14 cellular contexts compared by ENCODE assay signal in the genomic region with DNA sequence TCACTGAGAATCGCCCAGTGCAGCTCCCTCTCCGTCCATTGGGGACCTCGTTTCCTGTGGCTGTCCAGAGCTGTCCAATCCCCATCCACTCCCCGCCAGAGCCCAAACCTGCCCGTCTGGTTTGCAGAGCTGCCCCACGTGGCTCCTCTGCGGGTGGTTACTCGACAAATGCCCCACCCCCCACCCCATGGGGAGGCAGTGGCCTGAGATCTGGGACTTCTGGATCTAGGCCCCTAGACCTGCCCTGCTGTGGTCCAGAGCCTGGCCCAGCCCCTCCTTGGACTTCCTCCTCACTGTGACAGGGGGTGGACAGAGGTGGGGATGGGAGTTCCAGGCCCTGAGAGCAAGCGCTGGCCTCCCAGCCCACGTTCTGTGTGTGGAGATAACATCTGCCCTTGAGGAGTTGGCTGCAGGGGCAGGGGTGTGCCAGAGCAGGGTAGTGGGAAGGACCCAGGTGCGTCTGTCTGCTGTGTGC. TPM values are rescaled to one million over a fixed set of nuclear protein-coding genes. Genes with fewer than 3 reads are reported as not detected.
A peak's percentile ranks its signal among the peaks of the same experiment; 100 is the strongest.
DNase-seq lines count a peak whose midpoint lies in the region; ATAC-seq, FAIRE-seq and TF ChIP-seq lines count a peak whose summit lies in the region.
"Had no signal": no experiment of that assay in that cellular context is flagged by ENCODE, and none has a peak within 500 bp of the region (broad histone marks: within the 10 kb centered on the region; RNA-seq: fewer than 3 reads in every experiment).

No MANE protein-coding gene starts in this region.

- H3K4me1 Mint-ChIP-seq in MCF 10A (ENCODE audit: insufficient read depth, unreplicated experiment): peaks cover 34% of the 10 kb centered on the region

- in situ Hi-C loops in T47D (cut with HindIII; ENCODE audit: low pct_unique_long_range_greater_than_20kb, low sequenced_read_pairs): no loop called here
- in situ Hi-C loops in HepG2 (cut with HindIII; ENCODE audit: extremely low pct_ligation_motif_present, low pct_unique_long_range_greater_than_20kb): no loop called here

- H3K27ac Mint-ChIP-seq in MCF 10A (ENCODE audit: low read depth, unreplicated experiment): no peak overlapping the region
- H3K27ac Mint-ChIP-seq: dendritic cell treated with granulocyte-macrophage colony-stimulating factor and Interleukin-4, amounts not matched to agents 40 ng/mL and 50 ng/mL, for 4 days had no signal

- TF ChIP-seq CTCF in MCF 10A (IDR thresholded peaks at IDR 0.05; ENCODE audit: unreplicated experiment): no peak
- TF ChIP-seq CTCF in breast epithelium (IDR thresholded peaks at IDR 0.05): peak in 1 of 3 donors; percentile 42
- no peak for TF ChIP-seq CTCF in HepG2 (CRISPR knock-in tag; IDR thresholded peaks at IDR 0.05)
- TF ChIP-seq CTCF in upper lobe of left lung (IDR thresholded peaks at IDR 0.05): peak in 4 of 6 experiments; percentile 10 to 47 (median 16)
- no peak for TF ChIP-seq CTCF in testis (IDR thresholded peaks at IDR 0.05)

- H3K9me3 Mint-ChIP-seq in MCF 10A (ENCODE audit: unreplicated experiment): no peaks in the 10 kb centered on the region
- H3K9me3 Mint-ChIP-seq: dendritic cell treated with granulocyte-macrophage colony-stimulating factor and Interleukin-4, amounts not matched to agents 40 ng/mL and 50 ng/mL, for 4 days had no signal

- WGBS in HepG2 (ENCODE audit: low lambda C conversion rate): 83% methylated on average over 3 of the region's 11 CpGs
- WGBS in upper lobe of left lung, 2 donors: 43 to 50% methylated on average over 3 to 11 of the region's 11 CpGs
- WGBS in testis, 2 donors: 78 to 80% methylated on average over 10 to 11 of the region's 11 CpGs

- peaks cover 18% of the 10 kb centered on the region; the same call in 1 of the 2 replicates for H4K20me1 ChIP-seq in HepG2 (ENCODE audit: insufficient read depth, low read length)

- H3K4me1 ChIP-seq in breast epithelium (peaks cover 32 to 53% of the 10 kb centered on the region in 2 donors), HepG2 (ENCODE audit: insufficient read depth, low read length) (peaks cover 52% of the 10 kb centered on the region), upper lobe of left lung (peaks cover 59 to 72% (median 59%) of the 10 kb centered on the region in 4 donors), testis (peaks cover 16% of the 10 kb centered on the region)

- TF ChIP-seq EP300 in HepG2 (IDR thresholded peaks at IDR 0.05; ENCODE audit: low read depth in 2 of 2, low read length in 2 of 2) (no peak), HepG2 (CRISPR knock-in tag; IDR thresholded peaks at IDR 0.05; ENCODE audit: borderline replicate concordance) (no peak), upper lobe of left lung (IDR thresholded peaks at IDR 0.05) (no peak)

- no peaks in the 10 kb centered on the region for H3K36me3 Mint-ChIP-seq in MCF 10A (ENCODE audit: insufficient read depth, unreplicated experiment)

- peak overlapping the region; percentile 84 for H3K27ac ChIP-seq in breast epithelium
- no peak overlapping the region for H3K27ac ChIP-seq in HepG2 (ENCODE audit: extremely low read length, insufficient read depth, low read length)
- H3K27ac ChIP-seq in upper lobe of left lung: peak overlapping the region; percentile 2 to 65 (median 46)
- no peak overlapping the region for H3K27ac ChIP-seq in testis
- H3K27ac ChIP-seq: SJSA1 had no signal

- H3K27me3 Mint-ChIP-seq in MCF 10A (ENCODE audit: insufficient read depth, unreplicated experiment): no peaks in the 10 kb centered on the region
- H3K27me3 Mint-ChIP-seq: dendritic cell treated with granulocyte-macrophage colony-stimulating factor and Interleukin-4, amounts not matched to agents 40 ng/mL and 50 ng/mL, for 4 days had no signal

- POLR2A ChIA-PET in MCF 10A (lab: Yijun Ruan, JAX): no interaction called here
- POLR2A ChIA-PET in HepG2 (lab: Yijun Ruan, JAX): interaction anchor here (0.7 to 3.6 kb wide), 2 partner anchors 9 to 11 kb away, joined by 3 to 26 read pairs; no protein-coding TSS in a partner anchor

- TF ChIP-seq RAD21 in HepG2 (CRISPR knock-in tag; IDR thresholded peaks at IDR 0.05): no peak

- TF ChIP-seq POLR2A in breast epithelium (IDR thresholded peaks at IDR 0.05): no peak
- TF ChIP-seq POLR2A in HepG2 (IDR thresholded peaks at IDR 0.05; ENCODE audit: insufficient read depth in 1 of 2, low read depth in 2 of 2, low read length in 2 of 2): no peak
- no peak for TF ChIP-seq POLR2A in upper lobe of left lung (IDR thresholded peaks at IDR 0.05)
- TF ChIP-seq POLR2A in testis (IDR thresholded peaks at IDR 0.05): no peak

- no peak overlapping the region for H3K9ac ChIP-seq in HepG2 (ENCODE audit: insufficient read depth, low read depth, low read length)

- no peak overlapping the region for H2AFZ ChIP-seq in HepG2 (ENCODE audit: low read length)

- H3K4me2 ChIP-seq in HepG2 (ENCODE audit: low read depth, low read length): no peak overlapping the region

- H3K9me3 ChIP-seq in breast epithelium (no peaks in the 10 kb centered on the region), HepG2 (ENCODE audit: low read length) (no peaks in the 10 kb centered on the region), upper lobe of left lung (no peaks in the 10 kb centered on the region), testis (no peaks in the 10 kb centered on the region)
- H3K9me3 ChIP-seq: SJSA1 had no signal

- peak; percentile 56 for ATAC-seq in HepG2
- ATAC-seq in upper lobe of left lung (ENCODE audit: low FRiP score in 2 of 2): peak; percentile 31 to 71
- no peak for ATAC-seq in HG03439 (IDR thresholded peaks at IDR 0.05; ENCODE audit: unreplicated experiment)
- no peak for ATAC-seq in HG03457 (IDR thresholded peaks at IDR 0.05; ENCODE audit: unreplicated experiment)

- H3K79me2 ChIP-seq in HepG2 (ENCODE audit: insufficient read depth, low read length): peaks cover 52% of the 10 kb centered on the region

- DNase-seq in T47D (ENCODE audit: low read depth in 1 of 2, low spot score in 1 of 2) (peak; percentile 71 to 95), MCF 10A (ENCODE audit: unreplicated experiment) (no peak), breast epithelium (ENCODE audit: low spot score in 2 of 2) (peak; percentile 85 to 92), HepG2 (ENCODE audit: low spot score) (no peak), upper lobe of left lung (peak in 1 of 2 donors; percentile 85), testis (no peak)
- DNase-seq: activated CD4-positive, alpha-beta T cell treated with anti-CD3 and anti-CD28 coated beads, Interleukin-2, amount 50 U/mL, for 1 hour; activated naive CD4-positive, alpha-beta T cell treated with Interleukin-2 at 50 U/mL for 16 hours; NCI-H446 had no signal

- CTCF ChIA-PET in MCF 10A (lab: Yijun Ruan, JAX) (interaction anchor here (0.6 kb wide), 1 partner anchor 1132 kb away, joined by 3 read pairs; no protein-coding TSS in a partner anchor), HepG2 (lab: Yijun Ruan, JAX; ENCODE audit: low intra/inter-chr PET ratio, low total read pairs) (no interaction called here)

- intact Hi-C loops in MCF 10A (cut with micrococcal nuclease) (no loop called here), breast epithelium (cut with DNase I; ENCODE audit: low total_unique reads) (no loop called here), HepG2 (cut with micrococcal nuclease; ENCODE audit: unreplicated experiment) (loop anchor here (5.0 kb wide), 1 partner anchor 32 kb away; no protein-coding TSS in a partner anchor), testis (cut with DNase I; ENCODE audit: low total_unique reads) (no loop called here)

- H3K4me3 Mint-ChIP-seq in MCF 10A (ENCODE audit: unreplicated experiment): no peak overlapping the region
- H3K4me3 Mint-ChIP-seq: dendritic cell treated with granulocyte-macrophage colony-stimulating factor and Interleukin-4, amounts not matched to agents 40 ng/mL and 50 ng/mL, for 4 days had no signal

- FAIRE-seq in HepG2 (lab: Jason Lieb, UNC): no peak

- BruUV-seq in MCF 10A (replicated peaks; lab: Mats Ljungman, UMichigan): no TSS peak
- no TSS peak for BruUV-seq in HepG2 (replicated peaks; lab: Mats Ljungman, UMichigan)

- H3K4me3 ChIP-seq in breast epithelium: peak overlapping the region in 2 of 3 donors; percentile 6 to 46
- no peak overlapping the region for H3K4me3 ChIP-seq in HepG2 (replicated peaks in 1 of 3; ENCODE audit: insufficient read depth in 1 of 3, low read depth in 2 of 3, low read length in 3 of 3)
- H3K4me3 ChIP-seq in upper lobe of left lung: no peak overlapping the region
- H3K4me3 ChIP-seq in testis: no peak overlapping the region
- H3K4me3 ChIP-seq: SJSA1 had no signal

- no peaks in the 10 kb centered on the region for H3K36me3 ChIP-seq in breast epithelium
- H3K36me3 ChIP-seq in HepG2 (replicated peaks in 1 of 2; ENCODE audit: control insufficient read depth in 1 of 2, insufficient read depth in 2 of 2, low read length in 2 of 2): peaks cover 1 to 9% of the 10 kb centered on the region in 2 experiments; a peak in 1 of 5 replicates
- H3K36me3 ChIP-seq in upper lobe of left lung: peaks cover 0 to 4% (median 2%) of the 10 kb centered on the region in 4 donors
- no peaks in the 10 kb centered on the region for H3K36me3 ChIP-seq in testis (ENCODE audit: low read depth, missing control alignments)

- H3K27me3 ChIP-seq in breast epithelium (no peaks in the 10 kb centered on the region), HepG2 (ENCODE audit: control insufficient read depth in 1 of 2, insufficient read depth in 2 of 2, low read length in 2 of 2) (no peaks in the 10 kb centered on the region), upper lobe of left lung (no peaks in the 10 kb centered on the region), testis (no peaks in the 10 kb centered on the region)
- H3K27me3 ChIP-seq: SJSA1 had no signal

RNA-seq across cellular contexts. Expression of a gene that starts 29.1 kb away (rescaled TPM):
- total RNA-seq in MCF 10A (2022) (28.4 and 29.5 TPM in 2 replicates), breast epithelium (10 to 100 TPM in 2 of 3 donors, 1 to 10 TPM in 1; 3.5 to 12.0 (median 10.2) TPM), HepG2 (2016; rRNA removed; fragmentation: Illumina TruSeq; extraction: Trizol) (9.5 and 11.6 TPM in 2 replicates), upper lobe of left lung (10 to 100 TPM; 23.4 to 88.2 (median 54.4) TPM), testis (10 to 100 TPM; 84.3 to 88.3 TPM)
- 2.6 and 4.8 TPM in 2 replicates for total RNA-seq in HepG2 (2016; cell fraction: cytosol; rRNA removed; fragmentation: Illumina TruSeq; extraction: Trizol; ENCODE audit: low read depth)
- 10.0 and 10.5 TPM in 2 replicates for total RNA-seq in HepG2 (2016; cell fraction: insoluble cytoplasmic fraction; rRNA removed; fragmentation: Illumina TruSeq; extraction: Trizol)
- total RNA-seq in HepG2 (2016; cell fraction: membrane; rRNA removed; fragmentation: Illumina TruSeq; extraction: Trizol): 10.6 and 12.4 TPM in 2 replicates
- total RNA-seq in HepG2 (2016; cell fraction: nucleus; rRNA removed; fragmentation: Illumina TruSeq; extraction: Trizol): 8.9 and 11.4 TPM in 2 replicates
- polyA plus RNA-seq in HepG2 (2011; rRNA removed) (17.8 and 17.9 TPM in 2 replicates), testis (ENCODE audit: insufficient read depth, low read depth, low replicate concordance) (61.0 TPM)
- polyA plus RNA-seq in HepG2 (2011; cell fraction: cytosol; rRNA removed): 14.3 and 23.7 TPM in 2 replicates
- 18.9 and 19.4 TPM in 2 replicates for polyA plus RNA-seq in HepG2 (2011; cell fraction: nucleus; rRNA removed)
- 14.7 and 17.0 TPM in 2 replicates for polyA plus RNA-seq in HepG2 (2012)
- 9.3 and 10.1 TPM in 2 replicates for polyA plus RNA-seq in HepG2 (2016; cell fraction: cytosol; fragmentation: Illumina TruSeq; extraction: Trizol; ENCODE audit: low read depth)
- polyA plus RNA-seq in HepG2 (2016; cell fraction: insoluble cytoplasmic fraction; fragmentation: Illumina TruSeq; extraction: Trizol; ENCODE audit: low read depth): 28.2 and 39.6 TPM in 2 replicates
- polyA plus RNA-seq in HepG2 (2016; cell fraction: membrane; fragmentation: Illumina TruSeq; extraction: Trizol; ENCODE audit: low read depth): 28.3 and 29.9 TPM in 2 replicates
- polyA plus RNA-seq in HepG2 (2016; cell fraction: nucleus; fragmentation: Illumina TruSeq; extraction: Trizol; ENCODE audit: insufficient read depth, low read depth): 31.4 and 32.9 TPM in 2 replicates
- polyA minus RNA-seq in HepG2 (2011; rRNA and poly(A)+ RNA removed; ENCODE audit: low replicate concordance): 22.4 and 40.1 TPM in 2 replicates
- 17.8 and 19.8 TPM in 2 replicates for polyA minus RNA-seq in HepG2 (2011; cell fraction: cytosol; rRNA and poly(A)+ RNA removed)
- polyA minus RNA-seq in HepG2 (2011; cell fraction: nucleus; rRNA and poly(A)+ RNA removed): 9.8 and 13.6 TPM in 2 replicates

RNA-seq across cellular contexts. Expression of a gene that starts 42.1 kb away (rescaled TPM):
- not detected in 2 replicates for total RNA-seq in MCF 10A (2022)
- total RNA-seq in breast epithelium: 1 to 10 TPM in 1 of 3 donors, under 1 TPM in 1, not detected in 1; 0.66 to 2.9 TPM
- total RNA-seq in HepG2 (2016; rRNA removed; fragmentation: Illumina TruSeq; extraction: Trizol): not detected in 2 replicates
- total RNA-seq in HepG2 (2016; cell fraction: cytosol; rRNA removed; fragmentation: Illumina TruSeq; extraction: Trizol; ENCODE audit: low read depth): not detected in 2 replicates
- total RNA-seq in HepG2 (2016; cell fraction: insoluble cytoplasmic fraction; rRNA removed; fragmentation: Illumina TruSeq; extraction: Trizol): not detected in 2 replicates
- total RNA-seq in HepG2 (2016; cell fraction: membrane; rRNA removed; fragmentation: Illumina TruSeq; extraction: Trizol): not detected in 2 replicates
- not detected in 2 replicates for total RNA-seq in HepG2 (2016; cell fraction: nucleus; rRNA removed; fragmentation: Illumina TruSeq; extraction: Trizol)
- not detected in 2 replicates for polyA plus RNA-seq in HepG2 (2011; rRNA removed)
- not detected in 2 replicates for polyA plus RNA-seq in HepG2 (2011; cell fraction: cytosol; rRNA removed)
- polyA plus RNA-seq in HepG2 (2011; cell fraction: nucleus; rRNA removed): not detected in 2 replicates
- polyA plus RNA-seq in HepG2 (2012): not detected in 2 replicates
- polyA plus RNA-seq in HepG2 (2016; cell fraction: cytosol; fragmentation: Illumina TruSeq; extraction: Trizol; ENCODE audit: low read depth): not detected in 2 replicates
- not detected in 2 replicates for polyA plus RNA-seq in HepG2 (2016; cell fraction: insoluble cytoplasmic fraction; fragmentation: Illumina TruSeq; extraction: Trizol; ENCODE audit: low read depth)
- not detected in 2 replicates for polyA plus RNA-seq in HepG2 (2016; cell fraction: membrane; fragmentation: Illumina TruSeq; extraction: Trizol; ENCODE audit: low read depth)
- not detected in 2 replicates for polyA plus RNA-seq in HepG2 (2016; cell fraction: nucleus; fragmentation: Illumina TruSeq; extraction: Trizol; ENCODE audit: insufficient read depth, low read depth)
- 0.06 and 0.70 TPM in 2 replicates for polyA minus RNA-seq in HepG2 (2011; rRNA and poly(A)+ RNA removed; ENCODE audit: low replicate concordance)
- polyA minus RNA-seq in HepG2 (2011; cell fraction: cytosol; rRNA and poly(A)+ RNA removed): not detected in 2 replicates
- polyA minus RNA-seq in HepG2 (2011; cell fraction: nucleus; rRNA and poly(A)+ RNA removed): not detected in 2 replicates
- total RNA-seq in upper lobe of left lung: under 1 TPM in 1 of 6 donors, not detected in 5; 0.47 TPM
- total RNA-seq in testis: 1 to 10 TPM; 1.1 to 1.3 TPM
- polyA plus RNA-seq in testis (ENCODE audit: insufficient read depth, low read depth, low replicate concordance): 0.73 TPM
- total RNA-seq: SJSA1, skeletal muscle tissue had no signal

RNA-seq across cellular contexts. Expression of a gene that starts 49.4 kb away (rescaled TPM):
- total RNA-seq in MCF 10A (2022) (not detected in 2 replicates), breast epithelium (not detected), HepG2 (2016; rRNA removed; fragmentation: Illumina TruSeq; extraction: Trizol) (not detected in 2 replicates), upper lobe of left lung (1 to 10 TPM in 1 of 6 donors, under 1 TPM in 1, not detected in 4; 0.83 to 1.3 TPM), testis (100 to 1,000 TPM in 1 of 2 donors, 10 to 100 TPM in 1; 98.0 to 192 TPM)
- total RNA-seq in HepG2 (2016; cell fraction: cytosol; rRNA removed; fragmentation: Illumina TruSeq; extraction: Trizol; ENCODE audit: low read depth): not detected in 2 replicates
- not detected in 2 replicates for total RNA-seq in HepG2 (2016; cell fraction: insoluble cytoplasmic fraction; rRNA removed; fragmentation: Illumina TruSeq; extraction: Trizol)
- not detected in 2 replicates for total RNA-seq in HepG2 (2016; cell fraction: membrane; rRNA removed; fragmentation: Illumina TruSeq; extraction: Trizol)
- not detected in 2 replicates for total RNA-seq in HepG2 (2016; cell fraction: nucleus; rRNA removed; fragmentation: Illumina TruSeq; extraction: Trizol)
- polyA plus RNA-seq in HepG2 (2011; rRNA removed) (not detected in 2 replicates), testis (ENCODE audit: insufficient read depth, low read depth, low replicate concordance) (36.5 TPM)
- not detected in 2 replicates for polyA plus RNA-seq in HepG2 (2011; cell fraction: cytosol; rRNA removed)
- not detected in 2 replicates for polyA plus RNA-seq in HepG2 (2011; cell fraction: nucleus; rRNA removed)
- not detected in 2 replicates for polyA plus RNA-seq in HepG2 (2012)
- not detected in 2 replicates for polyA plus RNA-seq in HepG2 (2016; cell fraction: cytosol; fragmentation: Illumina TruSeq; extraction: Trizol; ENCODE audit: low read depth)
- polyA plus RNA-seq in HepG2 (2016; cell fraction: insoluble cytoplasmic fraction; fragmentation: Illumina TruSeq; extraction: Trizol; ENCODE audit: low read depth): not detected in 2 replicates
- polyA plus RNA-seq in HepG2 (2016; cell fraction: membrane; fragmentation: Illumina TruSeq; extraction: Trizol; ENCODE audit: low read depth): not detected in 2 replicates
- polyA plus RNA-seq in HepG2 (2016; cell fraction: nucleus; fragmentation: Illumina TruSeq; extraction: Trizol; ENCODE audit: insufficient read depth, low read depth): not detected in 2 replicates
- not detected in 2 replicates for polyA minus RNA-seq in HepG2 (2011; rRNA and poly(A)+ RNA removed; ENCODE audit: low replicate concordance)
- polyA minus RNA-seq in HepG2 (2011; cell fraction: cytosol; rRNA and poly(A)+ RNA removed): not detected in 2 replicates
- polyA minus RNA-seq in HepG2 (2011; cell fraction: nucleus; rRNA and poly(A)+ RNA removed): not detected in 2 replicates
- total RNA-seq: SJSA1, skeletal muscle tissue had no signal

Comparison
In these comparisons a context has a peak if more than half of its experiments do, and no peak if none do; other contexts are left out.
1. DNase-seq: peak in T47D (2 of 2) and breast epithelium (2 of 2); none in MCF 10A (single experiment), HepG2 (single experiment) and testis (single experiment).
2. CTCF ChIP-seq: peak in upper lobe of left lung (4 of 6); none in MCF 10A (single experiment), HepG2 (single experiment) and testis (0 of 3).
3. H3K27ac ChIP-seq: peak in breast epithelium (2 of 2) and upper lobe of left lung (4 of 4); none in HepG2 (single experiment) and testis (0 of 2).
4. H3K4me3 ChIP-seq: peak in breast epithelium (2 of 3); none in HepG2 (0 of 3), upper lobe of left lung (0 of 4) and testis (0 of 2).
5. ATAC-seq: peak in HepG2 (single experiment) and upper lobe of left lung (2 of 2); none in HG03439 (single experiment) and HG03457 (single experiment).
6. RNA of a gene that starts 49.4 kb away (total RNA-seq): 98.0 to 192 TPM in testis; not detected in MCF 10A, not detected in breast epithelium, not detected in HepG2 and 0.83 to 1.3 TPM in upper lobe of left lung; every median in the first group is over 10 times any median in the second.